ENCODE assay signal across 27 cellular contexts in the genomic region with DNA sequence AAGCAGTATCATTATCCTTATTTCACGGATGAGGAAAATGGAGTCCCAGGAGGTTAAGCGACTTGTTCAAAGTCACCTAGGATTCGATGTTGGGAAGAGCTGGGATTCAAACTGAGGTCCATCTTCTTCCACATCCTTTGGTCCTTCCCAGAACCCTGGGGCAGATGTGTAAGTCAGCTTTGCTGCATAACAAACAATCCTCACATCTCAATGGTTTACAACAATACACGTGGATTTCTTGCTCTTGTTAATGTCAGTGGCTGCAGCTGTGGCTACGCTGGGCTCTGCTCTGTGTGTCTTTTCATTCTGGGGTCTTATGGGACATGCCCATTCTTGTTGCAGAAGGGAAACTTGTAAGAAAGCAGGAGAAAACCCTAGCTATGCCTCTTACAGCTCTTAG.
"Had no signal": no experiment of that assay in that cellular context is flagged by ENCODE, and none has a peak within 500 bp of the region (broad histone marks: within the 10 kb centered on the region; RNA-seq: fewer than 3 reads in every experiment).

No MANE protein-coding gene starts in this region.

- DNase-seq: stimulated activated CD4-positive, alpha-beta T cell treated with anti-CD3 and anti-CD28 coated beads, Interleukin-2, amount 100 ng/mL, for 48 hours; stimulated activated CD4-positive, alpha-beta T cell treated with anti-CD3 and anti-CD28 coated beads, Interleukin-4, amount 100 ng/mL, for 1 hour; stimulated activated CD4-positive, alpha-beta T cell treated with anti-CD3 and anti-CD28 coated beads, Interleukin-4, amount 100 ng/mL, for 24 hours; stimulated activated CD4-positive, alpha-beta T cell treated with anti-CD3 and anti-CD28 coated beads, Interleukin-4, amount 100 ng/mL, for 4 hours; stimulated activated CD8-positive, alpha-beta memory T cell treated with anti-CD3 and anti-CD28 coated beads, Interleukin-4, amount 100 ng/mL, for 48 hours; stimulated activated naive B cell treated with anti-CD40 and anti-IgM and Interleukin-4, amounts not matched to agents 10 μg/mL and 1 μg/mL and 100 μg/mL, for 72 hours; stimulated activated naive CD4-positive, alpha-beta T cell; stimulated activated naive CD4-positive, alpha-beta T cell treated with Interleukin-2 at 50 U/mL for 16 hours; stimulated activated naive CD8-positive, alpha-beta T cell treated with anti-CD3 and anti-CD28 coated beads, Interleukin-15, amount 100 ng/mL, for 72 hours; stimulated activated naive CD8-positive, alpha-beta T cell treated with anti-CD3 and anti-CD28 coated beads, Interleukin-15, Interleukin-2, amounts not matched to agents 100 U/mL and 50 U/mL, for 24 hours; stomach; substantia nigra; testis; thyroid gland; tibial artery; transverse colon; trophoblast cell; upper lobe of left lung; upper lobe of right lung; uterus had no signal

- H3K27ac ChIP-seq: stomach, suprapubic skin, testis, thoracic aorta, thyroid gland, tibial artery, tibial nerve, transverse colon, upper lobe of left lung, upper lobe of right lung, uterus, vagina had no signal

- H3K9me3 ChIP-seq: stomach, suprapubic skin, testis, thoracic aorta, thyroid gland, tibial artery, tibial nerve, transverse colon, upper lobe of right lung, uterus, vagina had no signal

- H3K27me3 ChIP-seq: stomach, suprapubic skin, testis, thyroid gland, tibial artery, tibial nerve, transverse colon, upper lobe of left lung, upper lobe of right lung, uterus, vagina had no signal

- H3K36me3 ChIP-seq: stomach, suprapubic skin, thoracic aorta, thyroid gland, tibial artery, tibial nerve, transverse colon, upper lobe of left lung, upper lobe of right lung, uterus, vagina had no signal

- ATAC-seq: stimulated activated effector memory CD8-positive, alpha-beta T cell treated with anti-CD3 and anti-CD28 coated beads, Interleukin-12 subunit alpha, Interleukin-12 subunit beta, amount 100 ng/mL, for 72 hours; stimulated activated memory B cell treated with anti-CD40 and anti-IgM and Interleukin-4, amounts not matched to agents 10 μg/mL and 1 μg/mL and 100 μg/mL, for 72 hours; stimulated activated naive B cell treated with anti-CD40 and anti-IgM and Interleukin-4, amounts not matched to agents 10 μg/mL and 1 μg/mL and 100 μg/mL, for 72 hours; stimulated activated naive CD8-positive, alpha-beta T cell treated with anti-CD3 and anti-CD28 coated beads, Interleukin-15, amount 100 ng/mL, for 72 hours; stimulated activated naive CD8-positive, alpha-beta T cell treated with anti-CD3 and anti-CD28 coated beads, Interleukin-15, Interleukin-2, amounts not matched to agents 100 U/mL and 50 U/mL, for 24 hours; upper lobe of right lung had no signal

- H3K4me3 ChIP-seq: stomach, suprapubic skin, testis, thoracic aorta, thyroid gland, tibial artery, tibial nerve, transverse colon, upper lobe of left lung, upper lobe of right lung, uterus, vagina had no signal

- H3K4me1 ChIP-seq: suprapubic skin, testis, thyroid gland, tibial artery, tibial nerve, upper lobe of left lung, upper lobe of right lung, uterus, vagina had no signal

- FAIRE-seq: urothelium cell line had no signal
